ENCODE assay signal across 26 cellular contexts in the genomic region with DNA sequence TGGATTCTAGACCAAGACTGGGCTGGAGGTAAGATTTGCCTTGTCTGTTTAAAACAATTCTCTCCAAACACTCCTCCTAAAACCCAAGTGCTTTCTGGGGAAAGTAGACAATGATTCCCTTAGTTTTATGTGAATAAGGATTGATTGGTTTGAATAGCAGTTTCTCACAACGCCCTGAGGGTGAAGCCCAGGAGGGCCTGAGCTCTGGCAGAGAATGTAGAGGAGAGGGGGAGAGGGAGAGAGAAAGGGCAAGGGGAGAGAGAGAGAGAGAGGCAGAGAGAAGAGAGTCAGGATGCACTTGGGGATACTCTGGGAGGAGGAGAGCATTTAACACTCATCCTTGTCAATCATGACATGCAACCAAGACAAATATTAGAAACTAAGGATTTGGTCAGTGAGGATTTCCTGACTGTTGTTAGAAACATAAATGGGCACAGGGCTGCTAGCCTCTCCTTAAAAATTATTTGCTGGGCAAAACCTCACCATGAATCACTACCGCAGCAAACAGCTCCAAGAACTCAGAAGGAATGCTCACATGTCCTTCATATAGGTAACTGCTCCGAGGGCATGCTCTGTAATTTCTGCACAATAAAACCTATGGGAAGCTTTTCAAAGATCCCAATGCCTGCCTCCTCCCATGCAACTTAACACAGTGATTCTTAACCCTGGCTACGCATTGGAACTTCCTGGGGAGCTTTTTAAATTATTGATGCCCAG.
"Had no signal": no experiment of that assay in that cellular context is flagged by ENCODE, and none has a peak within 500 bp of the region (broad histone marks: within the 10 kb centered on the region; RNA-seq: fewer than 3 reads in every experiment).

No MANE protein-coding gene starts in this region.

- H3K36me3 ChIP-seq: brain microvascular endothelial cell, colonic mucosa, gastrocnemius medialis, heart left ventricle, suprapubic skin, transverse colon, uterus had no signal

- ATAC-seq: activated naive CD8-positive, alpha-beta T cell treated with anti-CD3 and anti-CD28 coated beads, Interleukin-2, amount 50 U/mL, for 24 hours; activated T-cell treated with anti-CD3 and anti-CD28 coated beads, Interleukin-2, amount 50 U/mL, for 4 hours; gastrocnemius medialis; heart left ventricle; left lobe of liver; right cardiac atrium had no signal

- H3K9me3 ChIP-seq: colonic mucosa, gastrocnemius medialis, heart left ventricle, suprapubic skin, transverse colon, uterus had no signal

- H3K27me3 ChIP-seq: brain microvascular endothelial cell, colonic mucosa, gastrocnemius medialis, heart left ventricle, suprapubic skin, transverse colon, uterus had no signal

- DNase-seq: activated CD4-positive, alpha-beta T cell treated with anti-CD3 and anti-CD28 coated beads, Interleukin-2, amount 50 U/mL, for 1 hour; activated CD4-positive, CD25-positive, alpha-beta regulatory T cell treated with anti-CD3 and anti-CD28 coated beads, Interleukin-2, amount 50 U/mL, for 72 hours; activated CD8-positive, alpha-beta memory T cell treated with anti-CD3 and anti-CD28 coated beads, Interleukin-2, amount 50 U/mL, for 4 hours; activated effector memory CD4-positive, alpha-beta T cell treated with Interleukin-2 at 50 U/mL for 16 hours; activated naive CD4-positive, alpha-beta T cell treated with anti-CD3 and anti-CD28 coated beads, Interleukin-2, amount 10 ng/mL, durations not matched to agents 7 days and 5 days; activated naive CD8-positive, alpha-beta T cell treated with anti-CD3 and anti-CD28 coated beads, Interleukin-2, amount 50 U/mL, for 24 hours; activated T-cell treated with anti-CD3 and anti-CD28 coated beads, Interleukin-2, amount 50 U/mL, for 4 hours; anterior cingulate cortex; brain microvascular endothelial cell; colonic mucosa; gastrocnemius medialis; heart left ventricle; kidney; nephron progenitor cell; occipital lobe; right cardiac atrium; small intestine; stimulated activated CD4-positive, alpha-beta T cell treated with anti-CD3 and anti-CD28 coated beads, Interleukin-15, amount 100 ng/mL, for 24 hours; stimulated activated CD4-positive, alpha-beta T cell treated with anti-CD3 and anti-CD28 coated beads, Interleukin-2, amount 100 ng/mL, for 48 hours; T1000; transverse colon; uterus had no signal

- H3K4me3 ChIP-seq: colonic mucosa, gastrocnemius medialis, heart left ventricle, suprapubic skin, transverse colon, uterus had no signal

- H3K4me1 ChIP-seq: colonic mucosa, heart left ventricle, suprapubic skin, transverse colon, uterus had no signal

- H3K27me3 Mint-ChIP-seq: stimulated activated naive CD8-positive, alpha-beta T cell treated with anti-CD3 and anti-CD28 coated beads, Interleukin-15, Interleukin-2, amounts not matched to agents 100 ng/mL and 50 ng/mL, for 24 hours had no signal

- H3K4me1 Mint-ChIP-seq: activated naive CD4-positive, alpha-beta T cell treated with anti-CD3 and anti-CD28 coated beads, Interleukin-2, amount 10 ng/mL, durations not matched to agents 7 days and 5 days; activated naive CD8-positive, alpha-beta T cell treated with anti-CD3 and anti-CD28 coated beads, Interleukin-2, amount 50 U/mL, for 24 hours; central memory CD8-positive, alpha-beta T cell had no signal

- H3K27ac ChIP-seq: brain microvascular endothelial cell, colonic mucosa, gastrocnemius medialis, heart left ventricle, suprapubic skin, transverse colon, uterus had no signal

- H3K36me3 Mint-ChIP-seq: activated naive CD4-positive, alpha-beta T cell treated with anti-CD3 and anti-CD28 coated beads, Interleukin-2, amount 10 ng/mL, durations not matched to agents 7 days and 5 days had no signal

- H3K27ac Mint-ChIP-seq: activated naive CD4-positive, alpha-beta T cell treated with anti-CD3 and anti-CD28 coated beads, Interleukin-2, amount 10 ng/mL, durations not matched to agents 7 days and 5 days; activated naive CD8-positive, alpha-beta T cell treated with anti-CD3 and anti-CD28 coated beads, Interleukin-2, amount 50 U/mL, for 24 hours; nephron progenitor cell; stimulated activated naive CD8-positive, alpha-beta T cell treated with anti-CD3 and anti-CD28 coated beads, Interleukin-15, Interleukin-2, amounts not matched to agents 100 ng/mL and 50 ng/mL, for 24 hours had no signal

- H3K4me3 Mint-ChIP-seq: activated naive CD4-positive, alpha-beta T cell treated with anti-CD3 and anti-CD28 coated beads, Interleukin-2, amount 10 ng/mL, durations not matched to agents 7 days and 5 days; activated naive CD8-positive, alpha-beta T cell treated with anti-CD3 and anti-CD28 coated beads, Interleukin-2, amount 50 U/mL, for 24 hours; activated T-cell treated with anti-CD3 and anti-CD28 coated beads, Interleukin-2, amount 50 U/mL, for 4 hours; central memory CD8-positive, alpha-beta T cell; nephron progenitor cell; stimulated activated naive CD8-positive, alpha-beta T cell treated with anti-CD3 and anti-CD28 coated beads, Interleukin-15, Interleukin-2, amounts not matched to agents 100 ng/mL and 50 ng/mL, for 24 hours had no signal

- H3K9me3 Mint-ChIP-seq: activated naive CD4-positive, alpha-beta T cell treated with anti-CD3 and anti-CD28 coated beads, Interleukin-2, amount 10 ng/mL, durations not matched to agents 7 days and 5 days; activated naive CD8-positive, alpha-beta T cell treated with anti-CD3 and anti-CD28 coated beads, Interleukin-2, amount 50 U/mL, for 24 hours; activated T-cell treated with anti-CD3 and anti-CD28 coated beads, Interleukin-2, amount 50 U/mL, for 4 hours; central memory CD8-positive, alpha-beta T cell; nephron progenitor cell; stimulated activated naive CD8-positive, alpha-beta T cell treated with anti-CD3 and anti-CD28 coated beads, Interleukin-15, Interleukin-2, amounts not matched to agents 100 ng/mL and 50 ng/mL, for 24 hours had no signal
